21 cellular contexts compared by ENCODE assay signal in the genomic region with DNA sequence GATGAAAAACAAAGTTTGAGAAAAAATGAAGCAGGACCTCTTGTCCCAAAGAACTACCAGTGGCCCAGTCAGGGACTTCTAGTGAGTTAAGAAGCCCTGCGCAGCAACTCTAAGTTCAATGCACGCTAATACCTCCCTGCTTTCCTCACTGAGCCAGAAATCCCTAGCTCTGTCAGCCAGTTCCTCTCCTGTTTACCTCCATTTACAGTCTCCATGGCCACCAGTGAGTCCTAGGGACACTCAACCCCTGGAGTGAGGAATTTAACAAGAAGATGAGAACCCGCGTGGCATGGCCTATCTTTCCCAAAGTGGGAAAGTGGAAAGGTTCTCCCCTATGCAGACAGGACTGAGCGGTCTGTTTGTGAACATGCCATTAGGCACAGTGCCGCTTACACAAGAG. TPM values are rescaled to one million over a fixed set of nuclear protein-coding genes. Genes with fewer than 3 reads are reported as not detected.
DNase-seq lines count a peak whose midpoint lies in the region; ATAC-seq and TF ChIP-seq lines count a peak whose summit lies in the region.
"Had no signal": no experiment of that assay in that cellular context is flagged by ENCODE, and none has a peak within 500 bp of the region (broad histone marks: within the 10 kb centered on the region; RNA-seq: fewer than 3 reads in every experiment).

No MANE protein-coding gene starts in this region.

- H3K27ac ChIP-seq in right cardiac atrium (ENCODE audit: low read length) (peak overlapping the region; percentile 61), IMR-90 (ENCODE audit: insufficient read depth, low read length) (no peak overlapping the region), gastroesophageal sphincter (peak overlapping the region in 3 of 4 donors; percentile 11 to 51 (median 49))
- H3K27ac ChIP-seq: KMS-11, PC-9 had no signal

- H4K91ac ChIP-seq in IMR-90 (ENCODE audit: insufficient read depth, low read depth, low read length): peak overlapping the region; percentile 91

- TF ChIP-seq POLR2A in IMR-90 (IDR thresholded peaks at IDR 0.05; ENCODE audit: low read depth, low read length) (no peak), gastroesophageal sphincter (IDR thresholded peaks at IDR 0.05) (no peak), erythroblast (IDR thresholded peaks at IDR 0.05; ENCODE audit: low read length) (no peak)

- ATAC-seq in right cardiac atrium (peak; percentile 50 to 68), left ventricle myocardium superior (no peak), IMR-90 (ENCODE audit: low read depth) (no peak), gastroesophageal sphincter (no peak)

- no peak overlapping the region for H3K56ac ChIP-seq in IMR-90 (ENCODE audit: extremely low read depth, insufficient read depth, low read length)

- TF ChIP-seq RAD21 in IMR-90 (IDR thresholded peaks at IDR 0.05; ENCODE audit: low read length): no peak

- H3K79me1 ChIP-seq in IMR-90 (ENCODE audit: low read depth in 1 of 2, low read length in 2 of 2): peaks cover 15 to 49% of the 10 kb centered on the region in 2 experiments; a peak in 3 of 4 replicates

- POLR2A ChIA-PET in IMR-90 (lab: Charles Lee; ENCODE audit: unreplicated experiment): no interaction called here

- peak overlapping the region; percentile 77 for H3K14ac ChIP-seq in IMR-90 (replicated peaks; ENCODE audit: low read depth, low read length)

- peak overlapping the region; percentile 80 for H2BK20ac ChIP-seq in IMR-90 (ENCODE audit: low read depth, low read length)

- no peak for TF ChIP-seq EP300 in gastroesophageal sphincter (IDR thresholded peaks at IDR 0.05)

- H3K9ac ChIP-seq in IMR-90 (ENCODE audit: low read depth, low read length): no peak overlapping the region
- H3K9ac ChIP-seq: KMS-11 had no signal

- H3K23ac ChIP-seq in IMR-90 (ENCODE audit: low read depth, low read length): peak overlapping the region; percentile 55; the same call in 1 of the 2 replicates

- H3K36me3 ChIP-seq in IMR-90 (ENCODE audit: control insufficient read depth, insufficient read depth, low read length): no peaks in the 10 kb centered on the region
- H3K36me3 ChIP-seq in gastroesophageal sphincter: no peaks in the 10 kb centered on the region

- in situ Hi-C loops in IMR-90 (cut with MboI; ENCODE audit: low sequenced_read_pairs): no loop called here

- H2AK5ac ChIP-seq in IMR-90 (ENCODE audit: low read depth, low read length): peak overlapping the region; percentile 95

- peaks cover 9% of the 10 kb centered on the region for H3K4me1 ChIP-seq in right cardiac atrium (ENCODE audit: control insufficient read depth, insufficient read depth, low read length)
- H3K4me1 ChIP-seq in IMR-90 (ENCODE audit: control insufficient read depth, insufficient read depth, low read length): peaks cover 32% of the 10 kb centered on the region
- H3K4me1 ChIP-seq in gastroesophageal sphincter: peaks cover 4 to 48% (median 12%) of the 10 kb centered on the region in 3 donors

- H4K5ac ChIP-seq in IMR-90 (ENCODE audit: low read depth, low read length): peak overlapping the region; percentile 50; the same call in 1 of the 2 replicates

- H3K9me1 ChIP-seq in IMR-90 (ENCODE audit: insufficient read depth, low read length): peaks cover 28% of the 10 kb centered on the region

- peak overlapping the region; percentile 65 for H2BK5ac ChIP-seq in IMR-90 (ENCODE audit: low read depth, low read length, poor library complexity, severe bottlenecking)

- H2AFZ ChIP-seq in IMR-90 (replicated peaks; ENCODE audit: low read length, poor library complexity): peak overlapping the region; percentile 60
- H2AFZ ChIP-seq: PC-9 had no signal

- TF ChIP-seq CTCF in IMR-90 (conservative IDR thresholded peaks at IDR 0.05; ENCODE audit: low read depth, low read length) (no peak), gastroesophageal sphincter (IDR thresholded peaks at IDR 0.05) (no peak)

- no TSS peak for BruUV-seq in IMR-90 (replicated peaks; lab: Mats Ljungman, UMichigan)

- H3K9me3 ChIP-seq in right cardiac atrium (ENCODE audit: control insufficient read depth, low read length) (no peaks in the 10 kb centered on the region), IMR-90 (ENCODE audit: control insufficient read depth, insufficient read depth, low read length) (no peaks in the 10 kb centered on the region), gastroesophageal sphincter (no peaks in the 10 kb centered on the region)

- peak overlapping the region; percentile 79 for H2AK9ac ChIP-seq in IMR-90 (replicated peaks; ENCODE audit: low read depth, low read length, poor library complexity)

- peak overlapping the region; percentile 95 for H2BK15ac ChIP-seq in IMR-90 (ENCODE audit: low read depth, low read length)

- peak overlapping the region; percentile 40 to 41; a peak in 3 of 4 replicates for H4K8ac ChIP-seq in IMR-90 (ENCODE audit: low read depth in 2 of 2, low read length in 2 of 2)

- 77% methylated on average over 6 of the region's 6 CpGs for WGBS in right cardiac atrium
- WGBS in IMR-90 (ENCODE audit: extremely low coverage in 2 of 2, insufficient read length in 1 of 2), 2 experiments: no CpG with 5 or more reads among the region's 6 CpGs
- WGBS in gastroesophageal sphincter (ENCODE audit: low coverage in 1 of 2), 2 donors: 63 to 78% methylated on average over 4 to 6 of the region's 6 CpGs

- peak overlapping the region; percentile 71; the same call in 1 of the 2 replicates for H3K18ac ChIP-seq in IMR-90 (ENCODE audit: low read depth, low read length)

- intact Hi-C loops in right cardiac atrium (cut with DNase I) (no loop called here), left ventricle myocardium superior (cut with micrococcal nuclease) (no loop called here), IMR-90 (cut with micrococcal nuclease) (no loop called here)

- no peaks in the 10 kb centered on the region for H3K27me3 ChIP-seq in right cardiac atrium (ENCODE audit: control insufficient read depth, insufficient read depth)
- H3K27me3 ChIP-seq in IMR-90 (ENCODE audit: control insufficient read depth, insufficient read depth, low read length): no peaks in the 10 kb centered on the region
- H3K27me3 ChIP-seq in gastroesophageal sphincter: no peaks in the 10 kb centered on the region

- no peak overlapping the region for H3K4me2 ChIP-seq in IMR-90 (ENCODE audit: low read depth, low read length)
- H3K4me2 ChIP-seq: KMS-11, PC-9 had no signal

- peak overlapping the region; percentile 92 for H2BK120ac ChIP-seq in IMR-90 (ENCODE audit: low read depth, low read length)

- DNase-seq in right cardiac atrium: peak in 1 of 3 donors; percentile 47
- no peak for DNase-seq in left ventricle myocardium superior
- no peak for DNase-seq in IMR-90
- DNase-seq in erythroblast (lab: John Stamatoyannopoulos, UW): no peak
- no peak for DNase-seq in T-helper 9 cell
- no peak for DNase-seq in cerebellar cortex (ENCODE audit: low spot score)
- DNase-seq: Calu3; DMS79 treated with DMSO at 0.1 percent for 48 hours; HCEC 1CT; NCI-H1092; NCI-H1417 treated with DMSO at 0.1 percent for 48 hours; NCI-H1694 treated with DMSO at 0.1 percent for 48 hours; NCI-H2081; NCI-H2227 treated with DMSO at 0.1 percent for 48 hours; NCI-H524; NCI-H748 treated with DMSO at 0.1 percent for 48 hours; NK-92 treated with Interleukin-12 subunit alpha and Interleukin-12 subunit beta, amount 100 ng/mL, for 24 hours; PC-9; SHP77 treated with DMSO at 0.1 percent for 48 hours had no signal

- dilution Hi-C loops in IMR-90 (cut with HindIII; ENCODE audit: low sequenced_read_pairs, unreplicated experiment): no loop called here

- H3K4ac ChIP-seq in IMR-90 (ENCODE audit: low read depth, low read length): peak overlapping the region; percentile 75

- H3K4me3 ChIP-seq in right cardiac atrium (ENCODE audit: low read length) (no peak overlapping the region), IMR-90 (ENCODE audit: insufficient read depth, low read depth, low read length) (no peak overlapping the region), gastroesophageal sphincter (no peak overlapping the region)
- H3K4me3 ChIP-seq: PC-9 had no signal

- H4K20me1 ChIP-seq in IMR-90 (ENCODE audit: insufficient read depth, low read length): no peaks in the 10 kb centered on the region

- CTCF ChIA-PET in IMR-90 (lab: Yijun Ruan, JAX): no interaction called here

TF ChIP-seq in IMR-90, 13 proteins besides CTCF, POLR2A, EP300 and RAD21 (continues in another document):
- TF ChIP-seq RCOR1 (IDR thresholded peaks at IDR 0.05; ENCODE audit: insufficient replicate concordance, low read length) (no peak), BHLHE40 (IDR thresholded peaks at IDR 0.05; ENCODE audit: low read depth, low read length) (no peak), MXI1 (IDR thresholded peaks at IDR 0.05; ENCODE audit: borderline replicate concordance, low read depth, low read length) (no peak), CHD1 (IDR thresholded peaks at IDR 0.05; ENCODE audit: low read depth, low read length) (no peak), CEBPB (IDR thresholded peaks at IDR 0.05; ENCODE audit: low read depth, low read length) (no peak), SMC3 (IDR thresholded peaks at IDR 0.05; ENCODE audit: low read depth, low read length) (no peak), MAFK (IDR thresholded peaks at IDR 0.05; ENCODE audit: low read depth, low read length) (no peak)
- TF ChIP-seq, protein P1, sequence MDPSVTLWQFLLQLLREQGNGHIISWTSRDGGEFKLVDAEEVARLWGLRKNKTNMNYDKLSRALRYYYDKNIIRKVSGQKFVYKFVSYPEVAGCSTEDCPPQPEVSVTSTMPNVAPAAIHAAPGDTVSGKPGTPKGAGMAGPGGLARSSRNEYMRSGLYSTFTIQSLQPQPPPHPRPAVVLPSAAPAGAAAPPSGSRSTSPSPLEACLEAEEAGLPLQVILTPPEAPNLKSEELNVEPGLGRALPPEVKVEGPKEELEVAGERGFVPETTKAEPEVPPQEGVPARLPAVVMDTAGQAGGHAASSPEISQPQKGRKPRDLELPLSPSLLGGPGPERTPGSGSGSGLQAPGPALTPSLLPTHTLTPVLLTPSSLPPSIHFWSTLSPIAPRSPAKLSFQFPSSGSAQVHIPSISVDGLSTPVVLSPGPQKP (IDR thresholded peaks at IDR 0.05; ENCODE audit: borderline replicate concordance, low read depth, low read length): no peak
- TF ChIP-seq, protein P2, sequence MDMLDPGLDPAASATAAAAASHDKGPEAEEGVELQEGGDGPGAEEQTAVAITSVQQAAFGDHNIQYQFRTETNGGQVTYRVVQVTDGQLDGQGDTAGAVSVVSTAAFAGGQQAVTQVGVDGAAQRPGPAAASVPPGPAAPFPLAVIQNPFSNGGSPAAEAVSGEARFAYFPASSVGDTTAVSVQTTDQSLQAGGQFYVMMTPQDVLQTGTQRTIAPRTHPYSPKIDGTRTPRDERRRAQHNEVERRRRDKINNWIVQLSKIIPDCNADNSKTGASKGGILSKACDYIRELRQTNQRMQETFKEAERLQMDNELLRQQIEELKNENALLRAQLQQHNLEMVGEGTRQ (IDR thresholded peaks at IDR 0.05; ENCODE audit: low read depth, low read length): no peak

RNA-seq across cellular contexts. Expression of a gene that starts 31.0 kb away (rescaled TPM):
- total RNA-seq in right cardiac atrium (100 to 1,000 TPM; 242 to 308 (median 274) TPM), left ventricle myocardium superior (367 TPM), IMR-90 (2012; rRNA removed) (13.3 and 48.6 TPM in 2 replicates), gastroesophageal sphincter (100 to 1,000 TPM; 216 to 448 (median 360) TPM)
- polyA plus RNA-seq in right cardiac atrium (596 TPM), IMR-90 (2012; rRNA removed) (88.0 and 101 TPM in 2 replicates)
- 10.5 and 17.0 TPM in 2 replicates for polyA plus RNA-seq in IMR-90 (2012; cell fraction: cytosol; rRNA removed)
- 2.6 and 31.4 TPM in 2 replicates for polyA plus RNA-seq in IMR-90 (2012; cell fraction: nucleus; rRNA removed; ENCODE audit: low replicate concordance)

Comparison
In these comparisons a context has a peak if more than half of its experiments do, and no peak if none do; other contexts are left out.
1. ATAC-seq: peak in right cardiac atrium (2 of 2); none in left ventricle myocardium superior (single experiment), IMR-90 (single experiment) and gastroesophageal sphincter (single experiment).